24 cellular contexts compared by ENCODE assay signal in genomic region chr4:37051111-37051510, GRCh38.
"Had no signal": no experiment of that assay in that cellular context is flagged by ENCODE, and none has a peak within 500 bp of the region (broad histone marks: within the 10 kb centered on the region; RNA-seq: fewer than 3 reads in every experiment).

No MANE protein-coding gene starts in this region.

- DNase-seq: stimulated activated CD4-positive, alpha-beta T cell treated with anti-CD3 and anti-CD28 coated beads, Interleukin-2, amount 100 ng/mL, for 48 hours; stimulated activated CD4-positive, alpha-beta T cell treated with anti-CD3 and anti-CD28 coated beads, Interleukin-4, amount 100 ng/mL, for 1 hour; stimulated activated CD4-positive, alpha-beta T cell treated with anti-CD3 and anti-CD28 coated beads, Interleukin-4, amount 100 ng/mL, for 24 hours; stimulated activated CD4-positive, alpha-beta T cell treated with anti-CD3 and anti-CD28 coated beads, Interleukin-4, amount 100 ng/mL, for 4 hours; stimulated activated CD8-positive, alpha-beta memory T cell treated with anti-CD3 and anti-CD28 coated beads, Interleukin-4, amount 100 ng/mL, for 48 hours; stimulated activated naive B cell treated with anti-CD40 and anti-IgM and Interleukin-4, amounts not matched to agents 10 μg/mL and 1 μg/mL and 100 μg/mL, for 72 hours; stimulated activated naive CD4-positive, alpha-beta T cell; stimulated activated naive CD4-positive, alpha-beta T cell treated with Interleukin-2 at 50 U/mL for 16 hours; stimulated activated naive CD8-positive, alpha-beta T cell treated with anti-CD3 and anti-CD28 coated beads, Interleukin-15, amount 100 ng/mL, for 72 hours; stimulated activated naive CD8-positive, alpha-beta T cell treated with anti-CD3 and anti-CD28 coated beads, Interleukin-15, Interleukin-2, amounts not matched to agents 100 U/mL and 50 U/mL, for 24 hours; stomach; substantia nigra; testis; thyroid gland; tibial artery; transverse colon; trophoblast cell; upper lobe of left lung; upper lobe of right lung; uterus had no signal

- H3K27ac ChIP-seq: stomach, suprapubic skin, testis, thoracic aorta, thyroid gland, tibial artery, tibial nerve, transverse colon, upper lobe of left lung, upper lobe of right lung, uterus, vagina had no signal

- H3K4me3 ChIP-seq: stomach, suprapubic skin, testis, thoracic aorta, thyroid gland, tibial artery, tibial nerve, transverse colon, upper lobe of left lung, upper lobe of right lung, uterus, vagina had no signal
